In the genomic region with DNA sequence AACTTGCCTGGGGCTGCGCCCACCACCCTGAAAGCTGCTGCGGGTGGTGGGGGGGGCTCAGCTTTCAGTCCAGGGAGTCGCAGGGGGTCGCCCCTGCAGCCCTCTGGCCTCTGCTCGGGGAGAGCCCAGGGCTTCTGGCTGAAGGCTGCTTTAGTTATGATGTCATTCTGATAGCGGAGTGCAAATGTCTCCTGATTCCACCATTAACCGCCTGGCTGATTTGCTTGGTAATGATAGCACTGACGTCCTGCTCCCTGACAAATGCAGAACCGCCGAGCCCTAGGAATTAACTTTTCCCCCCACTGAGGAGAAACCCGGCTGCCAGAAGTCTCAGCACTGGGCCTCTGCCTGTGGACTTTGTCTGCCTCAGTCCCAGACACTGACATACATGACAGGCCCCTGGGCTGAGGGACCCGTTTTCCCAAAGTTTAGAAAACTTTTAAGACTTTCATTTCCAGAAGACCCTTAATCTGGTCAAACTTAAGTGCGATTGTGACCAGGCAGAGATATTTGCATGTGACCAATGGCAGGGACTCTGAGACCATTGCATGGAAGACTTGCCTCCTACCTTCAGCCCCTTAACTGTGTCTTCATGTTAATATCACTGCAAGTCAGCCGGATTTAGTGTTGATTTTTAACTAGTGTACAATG, we compare ENCODE assay signal across 1 cellular context.
TF ChIP-seq lines count a peak whose summit lies in the region.

No MANE protein-coding gene starts in this region.

TF ChIP-seq in WTC11, 78 proteins besides CTCF, POLR2A, EP300 and RAD21 (continued from another document):
- TF ChIP-seq, protein P1, sequence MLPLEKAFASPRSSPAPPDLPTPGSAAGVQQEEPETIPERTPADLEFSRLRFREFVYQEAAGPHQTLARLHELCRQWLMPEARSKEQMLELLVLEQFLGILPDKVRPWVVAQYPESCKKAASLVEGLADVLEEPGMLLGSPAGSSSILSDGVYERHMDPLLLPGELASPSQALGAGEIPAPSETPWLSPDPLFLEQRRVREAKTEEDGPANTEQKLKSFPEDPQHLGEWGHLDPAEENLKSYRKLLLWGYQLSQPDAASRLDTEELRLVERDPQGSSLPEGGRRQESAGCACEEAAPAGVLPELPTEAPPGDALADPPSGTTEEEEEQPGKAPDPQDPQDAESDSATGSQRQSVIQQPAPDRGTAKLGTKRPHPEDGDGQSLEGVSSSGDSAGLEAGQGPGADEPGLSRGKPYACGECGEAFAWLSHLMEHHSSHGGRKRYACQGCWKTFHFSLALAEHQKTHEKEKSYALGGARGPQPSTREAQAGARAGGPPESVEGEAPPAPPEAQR (CRISPR knock-in tag; IDR thresholded peaks at IDR 0.05) = no peak
- TF ChIP-seq, protein P2, sequence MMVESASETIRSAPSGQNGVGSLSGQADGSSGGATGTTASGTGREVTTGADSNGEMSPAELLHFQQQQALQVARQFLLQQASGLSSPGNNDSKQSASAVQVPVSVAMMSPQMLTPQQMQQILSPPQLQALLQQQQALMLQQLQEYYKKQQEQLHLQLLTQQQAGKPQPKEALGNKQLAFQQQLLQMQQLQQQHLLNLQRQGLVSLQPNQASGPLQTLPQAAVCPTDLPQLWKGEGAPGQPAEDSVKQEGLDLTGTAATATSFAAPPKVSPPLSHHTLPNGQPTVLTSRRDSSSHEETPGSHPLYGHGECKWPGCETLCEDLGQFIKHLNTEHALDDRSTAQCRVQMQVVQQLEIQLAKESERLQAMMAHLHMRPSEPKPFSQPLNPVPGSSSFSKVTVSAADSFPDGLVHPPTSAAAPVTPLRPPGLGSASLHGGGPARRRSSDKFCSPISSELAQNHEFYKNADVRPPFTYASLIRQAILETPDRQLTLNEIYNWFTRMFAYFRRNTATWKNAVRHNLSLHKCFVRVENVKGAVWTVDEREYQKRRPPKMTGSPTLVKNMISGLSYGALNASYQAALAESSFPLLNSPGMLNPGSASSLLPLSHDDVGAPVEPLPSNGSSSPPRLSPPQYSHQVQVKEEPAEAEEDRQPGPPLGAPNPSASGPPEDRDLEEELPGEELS (CRISPR knock-in tag; IDR thresholded peaks at IDR 0.05) = no peak
- TF ChIP-seq GTF2I (CRISPR knock-in tag; conservative IDR thresholded peaks at IDR 0.05) = no peak
- TF ChIP-seq TP53 (CRISPR knock-in tag; IDR thresholded peaks at IDR 0.05) = no peak
- TF ChIP-seq, protein P3, sequence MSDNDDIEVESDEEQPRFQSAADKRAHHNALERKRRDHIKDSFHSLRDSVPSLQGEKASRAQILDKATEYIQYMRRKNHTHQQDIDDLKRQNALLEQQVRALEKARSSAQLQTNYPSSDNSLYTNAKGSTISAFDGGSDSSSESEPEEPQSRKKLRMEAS (CRISPR knock-in tag; IDR thresholded peaks at IDR 0.05) = no peak
- no peak for TF ChIP-seq SMAD3 (CRISPR knock-in tag; IDR thresholded peaks at IDR 0.05; ENCODE audit: borderline replicate concordance)
- TF ChIP-seq, protein P4, sequence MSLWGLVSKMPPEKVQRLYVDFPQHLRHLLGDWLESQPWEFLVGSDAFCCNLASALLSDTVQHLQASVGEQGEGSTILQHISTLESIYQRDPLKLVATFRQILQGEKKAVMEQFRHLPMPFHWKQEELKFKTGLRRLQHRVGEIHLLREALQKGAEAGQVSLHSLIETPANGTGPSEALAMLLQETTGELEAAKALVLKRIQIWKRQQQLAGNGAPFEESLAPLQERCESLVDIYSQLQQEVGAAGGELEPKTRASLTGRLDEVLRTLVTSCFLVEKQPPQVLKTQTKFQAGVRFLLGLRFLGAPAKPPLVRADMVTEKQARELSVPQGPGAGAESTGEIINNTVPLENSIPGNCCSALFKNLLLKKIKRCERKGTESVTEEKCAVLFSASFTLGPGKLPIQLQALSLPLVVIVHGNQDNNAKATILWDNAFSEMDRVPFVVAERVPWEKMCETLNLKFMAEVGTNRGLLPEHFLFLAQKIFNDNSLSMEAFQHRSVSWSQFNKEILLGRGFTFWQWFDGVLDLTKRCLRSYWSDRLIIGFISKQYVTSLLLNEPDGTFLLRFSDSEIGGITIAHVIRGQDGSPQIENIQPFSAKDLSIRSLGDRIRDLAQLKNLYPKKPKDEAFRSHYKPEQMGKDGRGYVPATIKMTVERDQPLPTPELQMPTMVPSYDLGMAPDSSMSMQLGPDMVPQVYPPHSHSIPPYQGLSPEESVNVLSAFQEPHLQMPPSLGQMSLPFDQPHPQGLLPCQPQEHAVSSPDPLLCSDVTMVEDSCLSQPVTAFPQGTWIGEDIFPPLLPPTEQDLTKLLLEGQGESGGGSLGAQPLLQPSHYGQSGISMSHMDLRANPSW (CRISPR knock-in tag; conservative IDR thresholded peaks at IDR 0.05; ENCODE audit: low read depth) = no peak
- no peak for TF ChIP-seq ZNF138 (CRISPR knock-in tag; conservative IDR thresholded peaks at IDR 0.05)
- TF ChIP-seq, protein P5, sequence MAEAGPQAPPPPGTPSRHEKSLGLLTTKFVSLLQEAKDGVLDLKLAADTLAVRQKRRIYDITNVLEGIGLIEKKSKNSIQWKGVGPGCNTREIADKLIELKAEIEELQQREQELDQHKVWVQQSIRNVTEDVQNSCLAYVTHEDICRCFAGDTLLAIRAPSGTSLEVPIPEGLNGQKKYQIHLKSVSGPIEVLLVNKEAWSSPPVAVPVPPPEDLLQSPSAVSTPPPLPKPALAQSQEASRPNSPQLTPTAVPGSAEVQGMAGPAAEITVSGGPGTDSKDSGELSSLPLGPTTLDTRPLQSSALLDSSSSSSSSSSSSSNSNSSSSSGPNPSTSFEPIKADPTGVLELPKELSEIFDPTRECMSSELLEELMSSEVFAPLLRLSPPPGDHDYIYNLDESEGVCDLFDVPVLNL (CRISPR knock-in tag; IDR thresholded peaks at IDR 0.05; ENCODE audit: borderline replicate concordance, low read depth) = no peak
- no peak for TF ChIP-seq NR1H2 (CRISPR knock-in tag; IDR thresholded peaks at IDR 0.05)
- TF ChIP-seq ZNF263 (CRISPR knock-in tag; IDR thresholded peaks at IDR 0.05; ENCODE audit: low read depth) = no peak
- no peak for TF ChIP-seq GRHL2 (CRISPR knock-in tag; IDR thresholded peaks at IDR 0.05; ENCODE audit: insufficient replicate concordance, severe bottlenecking)
- no peak for TF ChIP-seq FOXJ3 (CRISPR knock-in tag; IDR thresholded peaks at IDR 0.05; ENCODE audit: borderline replicate concordance)
